In the genomic region with DNA sequence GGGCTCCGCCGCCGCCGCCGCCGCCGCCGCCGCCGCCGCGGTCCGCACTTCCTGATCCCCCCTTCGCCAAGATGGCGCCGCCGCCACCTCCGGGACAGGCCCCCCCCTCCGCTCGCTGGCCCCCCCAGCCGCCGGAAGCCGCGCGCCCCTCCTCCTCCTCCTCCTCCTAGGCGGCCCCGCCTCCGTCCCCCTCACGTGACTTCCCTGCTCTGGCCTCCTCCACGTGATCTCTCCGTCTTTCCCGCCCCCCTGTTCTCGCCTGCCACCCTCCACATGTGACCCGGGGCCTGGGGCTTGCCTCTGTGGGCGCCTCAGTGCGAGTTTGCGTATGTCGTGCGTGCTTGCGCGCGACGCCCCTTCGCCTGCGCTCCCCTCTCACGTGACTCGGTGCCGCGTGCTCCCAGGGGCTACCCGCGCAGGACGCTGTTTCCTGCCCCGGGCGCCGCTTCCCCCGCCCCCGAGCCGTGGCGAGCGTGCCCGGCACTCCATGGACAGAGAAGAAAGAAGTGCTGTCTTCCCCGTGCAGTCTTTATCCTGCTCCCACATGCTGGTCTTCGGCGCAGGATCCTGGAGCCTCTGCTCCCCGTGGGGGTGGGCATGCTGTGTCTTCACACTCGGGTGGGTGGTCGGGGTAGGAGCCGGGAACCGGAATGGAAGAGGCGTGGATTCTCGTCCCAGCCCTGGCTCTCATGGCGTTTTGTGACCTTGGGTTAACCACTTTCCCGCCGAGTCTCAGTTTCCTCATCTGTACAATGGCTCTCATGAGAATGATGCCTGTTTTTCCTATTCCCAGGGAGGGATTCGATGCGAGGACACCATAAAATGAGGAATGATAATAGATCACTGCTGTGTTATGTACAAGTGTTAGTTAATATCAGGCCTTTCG, we compare ENCODE assay signal across 8 cellular contexts. TPM values are rescaled to one million over a fixed set of nuclear protein-coding genes. Genes with fewer than 3 reads are reported as not detected.
DNase-seq lines count a peak whose midpoint lies in the region; ATAC-seq and TF ChIP-seq lines count a peak whose summit lies in the region.

A gene (minus strand): TSS at position 53 of the 886 bp plus-strand sequence. CDS start 109 bp downstream, outside the sequence.

- under 1% methylated on average over 67 of the region's 77 CpGs for WGBS in right cardiac atrium

- peaks cover 28% of the 10 kb centered on the region for H3K4me1 Mint-ChIP-seq in T-helper 2 cell treated with Interferon-gamma antibody and Interleukin-4, amounts not matched to agents 5 μg/mL and 100 μg/mL, for 36 hours (ENCODE audit: low read depth)

- peak in 1 of 2 donors; percentile 22 for TF ChIP-seq POLR2A in vagina (IDR thresholded peaks at IDR 0.05)

- peak; percentile 89 for ATAC-seq in GM18502 (IDR thresholded peaks at IDR 0.05; ENCODE audit: poor library complexity, unreplicated experiment)
- peak; percentile 88 for ATAC-seq in HG02970 (IDR thresholded peaks at IDR 0.05; ENCODE audit: low FRiP score, unreplicated experiment)
- peak; percentile 97 to 98 for ATAC-seq in right cardiac atrium

- intact Hi-C loops in ascending aorta (cut with DNase I) (loop anchor here (1.0 to 5.0 kb wide), 13 partner anchors 49 to 526 kb away; a partner anchor contains a TSS), right cardiac atrium (cut with DNase I) (loop anchor here in 2 of 4 donors (5.0 to 10.0 kb wide), 2 partner anchors 318 to 516 kb away; a partner anchor contains a TSS), vagina (cut with DNase I) (loop anchor here (5.0 to 10.0 kb wide), 2 partner anchors 154 to 308 kb away; a partner anchor contains a TSS)

- H3K9me3 Mint-ChIP-seq in T-helper 2 cell treated with Interferon-gamma antibody and Interleukin-4, amounts not matched to agents 5 μg/mL and 100 μg/mL, for 36 hours = no peaks in the 10 kb centered on the region

- peak within 1 kb of the TSS; percentile 94 for H3K27ac Mint-ChIP-seq in T-helper 2 cell treated with Interferon-gamma antibody and Interleukin-4, amounts not matched to agents 5 μg/mL and 100 μg/mL, for 36 hours

- H3K36me3 ChIP-seq in ascending aorta (peaks cover 16 to 20% of the 10 kb centered on the region in 2 donors), vagina (peaks cover 0 to 19% of the 10 kb centered on the region in 2 donors)

- H3K27ac ChIP-seq in ascending aorta (peak within 1 kb of the TSS; percentile 85 to 88), right cardiac atrium (ENCODE audit: low read length) (peak within 1 kb of the TSS; percentile 94), vagina (peak within 1 kb of the TSS; percentile 90)

- no peaks in the 10 kb centered on the region for H3K27me3 Mint-ChIP-seq in T-helper 2 cell treated with Interferon-gamma antibody and Interleukin-4, amounts not matched to agents 5 μg/mL and 100 μg/mL, for 36 hours (ENCODE audit: low read depth)

- peaks cover 30% of the 10 kb centered on the region for H3K36me3 Mint-ChIP-seq in T-helper 2 cell treated with Interferon-gamma antibody and Interleukin-4, amounts not matched to agents 5 μg/mL and 100 μg/mL, for 36 hours (ENCODE audit: low read depth)

- H3K27me3 ChIP-seq in ascending aorta (no peaks in the 10 kb centered on the region), right cardiac atrium (ENCODE audit: control insufficient read depth, insufficient read depth) (no peaks in the 10 kb centered on the region), vagina (no peaks in the 10 kb centered on the region)

- DNase-seq in NCI-H1930 (lab: John Stamatoyannopoulos, UW) (peak; percentile 97 to 99), ascending aorta (ENCODE audit: low spot score in 2 of 2) (peak; percentile 98 to 99), right cardiac atrium (peak; percentile 99 to 100 (median 100)), putamen (ENCODE audit: low spot score) (peak; percentile 99), vagina (ENCODE audit: extremely low spot score in 2 of 2) (peak in 1 of 2 donors; percentile 99)
- peak; percentile 99 for DNase-seq in T-helper 2 cell treated with Interferon-gamma antibody and Interleukin-4, amounts not matched to agents 5 μg/mL and 100 μg/mL, for 36 hours (ENCODE audit: low spot score)

- H3K9me3 ChIP-seq in ascending aorta (no peaks in the 10 kb centered on the region), right cardiac atrium (ENCODE audit: control insufficient read depth, low read length) (no peaks in the 10 kb centered on the region), vagina (no peaks in the 10 kb centered on the region)

- peak within 1 kb of the TSS; percentile 93 to 97 for H3K4me3 ChIP-seq in ascending aorta
- peak within 1 kb of the TSS; percentile 97 for H3K4me3 ChIP-seq in right cardiac atrium (ENCODE audit: low read length)
- H3K4me3 ChIP-seq in vagina = peak within 1 kb of the TSS; percentile 78 to 85

- H3K4me3 Mint-ChIP-seq in T-helper 2 cell treated with Interferon-gamma antibody and Interleukin-4, amounts not matched to agents 5 μg/mL and 100 μg/mL, for 36 hours = peak within 1 kb of the TSS; percentile 93

- TF ChIP-seq CTCF in ascending aorta (IDR thresholded peaks at IDR 0.05) (no peak), vagina (IDR thresholded peaks at IDR 0.05) (no peak)

- H3K4me1 ChIP-seq in ascending aorta (peaks cover 5 to 16% of the 10 kb centered on the region in 2 donors), right cardiac atrium (ENCODE audit: control insufficient read depth, insufficient read depth, low read length) (peaks cover 9% of the 10 kb centered on the region), vagina (peaks cover 32% of the 10 kb centered on the region)

RNA-seq across cellular contexts. Expression of the gene that starts here (rescaled TPM):
- 10.6 TPM for total RNA-seq in ascending aorta
- total RNA-seq in right cardiac atrium = 10 to 100 TPM; 49.4 to 67.9 (median 61.3) TPM
- 32.4 TPM for polyA plus RNA-seq in right cardiac atrium
- 17.9 TPM for total RNA-seq in vagina
